In genomic region chr13:86758116-86758515, GRCh38 we compare ENCODE assay signal across 22 cellular contexts.
"Had no signal": no experiment of that assay in that cellular context is flagged by ENCODE, and none has a peak within 500 bp of the region (broad histone marks: within the 10 kb centered on the region; RNA-seq: fewer than 3 reads in every experiment).

No MANE protein-coding gene starts in this region.

- H3K79me2 ChIP-seq: hepatocyte had no signal

- H3K27ac ChIP-seq: hepatocyte, left lung, pancreas, psoas muscle, right atrium auricular region, tibial nerve had no signal

- H2AFZ ChIP-seq: hepatocyte had no signal

- ATAC-seq: esophagus mucosa, left lung, pancreas, psoas muscle had no signal

- H3K27ac Mint-ChIP-seq: activated B cell treated with CpG ODN at 0.5 μM for 24 hours; activated naive CD4-positive, alpha-beta T cell treated with anti-CD3 and anti-CD28 coated beads for 36 hours; nephron progenitor cell; stimulated activated naive CD8-positive, alpha-beta T cell treated with anti-CD3 and anti-CD28 coated beads, Interleukin-15, Interleukin-2, amounts not matched to agents 100 ng/mL and 50 ng/mL, for 24 hours had no signal

- H3K4me1 ChIP-seq: left lung, pancreas, psoas muscle, right atrium auricular region, tibial nerve had no signal

- H3K4me3 Mint-ChIP-seq: activated B cell treated with CpG ODN at 0.5 μM for 24 hours; activated naive CD4-positive, alpha-beta T cell treated with anti-CD3 and anti-CD28 coated beads for 36 hours; nephron progenitor cell had no signal

- H3K4me1 Mint-ChIP-seq: activated B cell treated with CpG ODN at 0.5 μM for 24 hours, nephron progenitor cell had no signal

- H3K9me3 ChIP-seq: pancreas, psoas muscle, right atrium auricular region, tibial nerve had no signal

- H3K36me3 ChIP-seq: left lung, pancreas, right atrium auricular region, tibial nerve had no signal

- DNase-seq: activated B cell treated with CpG ODN at 0.5 μM for 24 hours; activated CD4-positive, alpha-beta T cell treated with anti-CD3 and anti-CD28 coated beads for 4 hours; activated CD4-positive, alpha-beta T cell treated with anti-CD3 and anti-CD28 coated beads, Interleukin-2, amount 50 U/mL, for 48 hours; activated naive CD4-positive, alpha-beta T cell treated with anti-CD3 and anti-CD28 coated beads for 36 hours; activated T-cell treated with anti-CD3 and anti-CD28 coated beads, Interleukin-2, amount 50 U/mL, for 1 hour; amygdala; cerebellar nuclear complex; cortex of kidney; foreskin melanocyte; glutamatergic neuron; kidney glomerular epithelial cell; left lung; midbrain; nephron progenitor cell; pancreas; psoas muscle; stimulated activated CD4-positive, alpha-beta T cell treated with anti-CD3 and anti-CD28 coated beads, Interleukin-4, amount 100 ng/mL, for 4 hours had no signal

- H3K27me3 ChIP-seq: hepatocyte, left lung, pancreas, right atrium auricular region, tibial nerve had no signal

- H3K4me3 ChIP-seq: hepatocyte, left lung, pancreas, psoas muscle, right atrium auricular region, tibial nerve had no signal

- H3K27me3 Mint-ChIP-seq: activated B cell treated with CpG ODN at 0.5 μM for 24 hours; stimulated activated naive CD8-positive, alpha-beta T cell treated with anti-CD3 and anti-CD28 coated beads, Interleukin-15, Interleukin-2, amounts not matched to agents 100 ng/mL and 50 ng/mL, for 24 hours had no signal

- H3K4me2 ChIP-seq: hepatocyte had no signal
